In the genomic region with DNA sequence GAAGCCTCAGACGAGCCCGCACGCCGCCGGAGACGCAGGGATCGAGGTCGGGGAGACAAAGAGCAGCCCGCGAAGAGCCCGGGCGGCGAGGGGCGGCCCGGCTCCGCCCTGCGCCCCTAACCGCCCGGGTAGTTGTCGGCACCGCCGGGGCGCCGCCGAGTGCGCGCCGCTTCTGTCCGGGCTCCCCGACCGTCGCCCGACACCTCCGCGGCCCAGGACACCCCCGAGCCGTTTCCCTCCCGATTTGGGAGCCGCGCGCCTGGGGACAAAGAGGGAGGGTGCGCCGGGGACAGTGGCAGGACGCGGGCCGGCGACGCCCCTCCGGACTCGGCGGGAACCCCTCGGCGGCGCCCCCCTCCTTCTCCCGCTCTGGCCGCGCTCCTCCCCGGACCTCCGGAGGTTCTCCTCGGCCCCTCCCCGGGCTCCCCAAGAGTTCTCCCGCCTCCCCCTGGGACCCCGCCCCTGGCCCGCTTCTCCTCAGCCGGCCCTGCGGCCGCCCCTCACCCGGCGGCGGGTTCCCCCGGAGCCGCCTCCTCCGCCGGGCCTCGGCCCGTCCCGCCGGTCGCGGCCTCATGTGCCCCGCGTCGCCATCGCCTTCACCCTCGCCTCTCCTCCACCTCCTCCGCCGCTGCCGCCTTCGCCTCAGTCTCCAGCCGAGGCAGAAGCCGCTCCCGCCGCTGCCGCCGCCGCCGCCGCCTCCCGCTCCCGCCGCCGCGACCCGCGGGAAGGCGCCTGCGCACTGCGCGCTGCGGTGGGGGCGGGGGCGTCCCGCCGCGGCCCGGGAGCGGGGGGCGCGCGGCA, we compare ENCODE assay signal across 8 cellular contexts. TPM values are rescaled to one million over a fixed set of nuclear protein-coding genes. Genes with fewer than 3 reads are reported as not detected.
A peak's percentile ranks its signal among the peaks of the same experiment; 100 is the strongest.
DNase-seq lines count a peak whose midpoint lies in the region; ATAC-seq, FAIRE-seq and TF ChIP-seq lines count a peak whose summit lies in the region.

GJC1 (minus strand) TSS at position 730 of the 801 bp plus-strand sequence. CDS start 24,470 bp downstream, outside the sequence.

- in situ Hi-C loops in K562 (cut with MboI), result no loop called here

- CTCF ChIA-PET in K562 (lab: Yijun Ruan, JAX; ENCODE audit: low intra/inter-chr PET ratio), result no interaction called here

- 2% methylated on average over 31 of the region's 120 CpGs for WGBS in K562 (ENCODE audit: insufficient coverage, low coverage, missing lambda C conversion rate)
- WGBS in spleen, 5 donors, result 0 to 2% (median 0%) methylated on average over 31 to 120 of the region's 120 CpGs

- no peak within 1 kb of the TSS for H3K27ac ChIP-seq in K562 (ENCODE audit: extremely low read depth, low read depth, low read length)
- H3K27ac ChIP-seq in spleen, result peak within 1 kb of the TSS in 1 of 8 donors; percentile 35

- H3K9me1 ChIP-seq in K562 (ENCODE audit: control insufficient read depth, insufficient read depth, low read length), result no peaks in the 10 kb centered on the region

- H3K9ac ChIP-seq in NT2/D1 (ENCODE audit: insufficient read length, low read depth), result peak within 1 kb of the TSS; percentile 93
- peak within 1 kb of the TSS in 1 of 2 experiments; percentile 81; a peak in 2 of 4 replicates for H3K9ac ChIP-seq in K562 (ENCODE audit: insufficient read depth in 1 of 2, low read depth in 2 of 2, low read length in 2 of 2)

- intact Hi-C loops in K562 (cut with micrococcal nuclease) (no loop called here), spleen (cut with DNase I; ENCODE audit: low total_unique reads) (no loop called here)

- H3K27me3 ChIP-seq in NT2/D1 (ENCODE audit: insufficient read depth, insufficient read length), result no peaks in the 10 kb centered on the region
- H3K27me3 ChIP-seq in K562 (ENCODE audit: control insufficient read depth in 2 of 2, insufficient read depth in 2 of 2, low read length in 2 of 2), result peaks cover 23 to 60% of the 10 kb centered on the region in 2 experiments
- H3K27me3 ChIP-seq in spleen (replicated peaks in 1 of 7), result peaks cover 6 to 100% (median 69%) of the 10 kb centered on the region in 7 donors

- peak within 1 kb of the TSS; percentile 84 for H3K4me3 ChIP-seq in NT2/D1 (ENCODE audit: insufficient read length, low read depth)
- peak within 1 kb of the TSS; percentile 31 for H3K4me3 ChIP-seq in K562
- peak within 1 kb of the TSS; percentile 37 to 74 (median 52) for H3K4me3 ChIP-seq in spleen

- no peaks in the 10 kb centered on the region for H3K79me2 ChIP-seq in K562 (ENCODE audit: control insufficient read depth, insufficient read depth, low read length)

- no peaks in the 10 kb centered on the region for H3K36me3 ChIP-seq in NT2/D1 (ENCODE audit: insufficient read depth, insufficient read length, low read length)
- H3K36me3 ChIP-seq in K562 (ENCODE audit: control insufficient read depth, insufficient read depth, low read length), result no peaks in the 10 kb centered on the region
- H3K36me3 ChIP-seq in spleen, result no peaks in the 10 kb centered on the region

- peak; percentile 32 to 64 (median 61) for DNase-seq in NCI-H1417 (lab: John Stamatoyannopoulos, UW)
- no peak for DNase-seq in NCI-H1417 treated with DMSO at 0.1 percent for 48 hours (lab: John Stamatoyannopoulos, UW)
- no peak for DNase-seq in NT2/D1 (ENCODE audit: low read depth, low spot score)
- DNase-seq in K562 (ENCODE audit: extremely low read depth in 1 of 4, low spot score in 3 of 4), result peak; percentile 16 to 71 (median 42)
- peak; percentile 74 for DNase-seq in iPS-NIHi11 (ENCODE audit: low spot score)
- DNase-seq in spleen, result peak; percentile 63

- H4K20me1 ChIP-seq in K562 (replicated peaks; ENCODE audit: control insufficient read depth, insufficient read depth, low read length), result 0 out of 2 replicates have a peak, but pooled peaks cover 4% of the 10 kb centered on the region

- POLR2A ChIA-PET in K562 (lab: Yijun Ruan, JAX), result no interaction called here

- H2AFZ ChIP-seq in K562 (ENCODE audit: low read depth, low read length), result 0 out of 2 replicates have a peak within 1 kb of the TSS, but pooled peaks have one; percentile 27

- no peak for TF ChIP-seq EP300 in K562 (IDR thresholded peaks at IDR 0.05; ENCODE audit: low read length)

- no TSS peak for BruUV-seq in K562 (replicated peaks; lab: Mats Ljungman, UMichigan)

- TF ChIP-seq POLR2A in K562 (conservative IDR thresholded peaks at IDR 0.05) (no peak), spleen (IDR thresholded peaks at IDR 0.05) (no peak)

- peak; percentile 60 for ATAC-seq in K562
- ATAC-seq in HG03442 (IDR thresholded peaks at IDR 0.05; ENCODE audit: unreplicated experiment), result no peak
- no peak for ATAC-seq in GM21515 (IDR thresholded peaks at IDR 0.05; ENCODE audit: unreplicated experiment)

- no peak for FAIRE-seq in K562 (lab: Jason Lieb, UNC)

- no peak for TF ChIP-seq RAD21 in K562 (CRISPR knock-in tag; conservative IDR thresholded peaks at IDR 0.05 in 1 of 2, IDR thresholded peaks at IDR 0.05 in 1 of 2)

- H3K4me1 ChIP-seq in NT2/D1 (ENCODE audit: insufficient read depth, insufficient read length) (peaks cover 13% of the 10 kb centered on the region), K562 (replicated peaks in 1 of 2; ENCODE audit: control insufficient read depth in 2 of 2, insufficient read depth in 2 of 2, low read length in 2 of 2) (peaks cover 0 to 15% of the 10 kb centered on the region in 2 experiments; a peak in 4 of 5 replicates), spleen (peaks cover 6 to 26% (median 22%) of the 10 kb centered on the region in 6 donors)

- no peak for TF ChIP-seq CTCF in K562 (IDR thresholded peaks at IDR 0.05 in 2 of 3, conservative IDR thresholded peaks at IDR 0.05 in 1 of 3; ENCODE audit: insufficient read depth in 2 of 3, low read depth in 1 of 3, low read length in 3 of 3)
- TF ChIP-seq CTCF in spleen (IDR thresholded peaks at IDR 0.05 in 8 of 11, conservative IDR thresholded peaks at IDR 0.05 in 3 of 11), result no peak

- H3K9me3 ChIP-seq in NT2/D1 (ENCODE audit: insufficient read depth, low read length) (no peaks in the 10 kb centered on the region), K562 (replicated peaks; ENCODE audit: control insufficient read depth, insufficient read depth, low read depth, low read length) (no peaks in the 10 kb centered on the region), spleen (no peaks in the 10 kb centered on the region)

- H3K4me2 ChIP-seq in K562 (ENCODE audit: insufficient read depth, low read length), result peak within 1 kb of the TSS; percentile 47

TF ChIP-seq in K562, 482 proteins besides CTCF, POLR2A, EP300 and RAD21 (continues in another document):
- peak; percentile 26; the same call in 1 of the 2 replicates for TF ChIP-seq L3MBTL2 (IDR thresholded peaks at IDR 0.05)
- TF ChIP-seq ZNF384 (IDR thresholded peaks at IDR 0.05; ENCODE audit: low read depth, low read length), result no peak
- no peak for TF ChIP-seq IRF2 (CRISPR knock-in tag; IDR thresholded peaks at IDR 0.05)
- no peak for TF ChIP-seq ZNF146 (CRISPR knock-in tag; IDR thresholded peaks at IDR 0.05; ENCODE audit: unreplicated experiment)
- TF ChIP-seq, protein P1, sequence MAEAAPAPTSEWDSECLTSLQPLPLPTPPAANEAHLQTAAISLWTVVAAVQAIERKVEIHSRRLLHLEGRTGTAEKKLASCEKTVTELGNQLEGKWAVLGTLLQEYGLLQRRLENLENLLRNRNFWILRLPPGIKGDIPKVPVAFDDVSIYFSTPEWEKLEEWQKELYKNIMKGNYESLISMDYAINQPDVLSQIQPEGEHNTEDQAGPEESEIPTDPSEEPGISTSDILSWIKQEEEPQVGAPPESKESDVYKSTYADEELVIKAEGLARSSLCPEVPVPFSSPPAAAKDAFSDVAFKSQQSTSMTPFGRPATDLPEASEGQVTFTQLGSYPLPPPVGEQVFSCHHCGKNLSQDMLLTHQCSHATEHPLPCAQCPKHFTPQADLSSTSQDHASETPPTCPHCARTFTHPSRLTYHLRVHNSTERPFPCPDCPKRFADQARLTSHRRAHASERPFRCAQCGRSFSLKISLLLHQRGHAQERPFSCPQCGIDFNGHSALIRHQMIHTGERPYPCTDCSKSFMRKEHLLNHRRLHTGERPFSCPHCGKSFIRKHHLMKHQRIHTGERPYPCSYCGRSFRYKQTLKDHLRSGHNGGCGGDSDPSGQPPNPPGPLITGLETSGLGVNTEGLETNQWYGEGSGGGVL (CRISPR knock-in tag; IDR thresholded peaks at IDR 0.05), result no peak
- TF ChIP-seq CBX2 (IDR thresholded peaks at IDR 0.05; ENCODE audit: insufficient read depth, low read length, poor library complexity, severe bottlenecking), result peak; percentile 6
- no peak for TF ChIP-seq NCOA4 (IDR thresholded peaks at IDR 0.05; ENCODE audit: partially characterized antibody)
- peak in 1 of 2 experiments; percentile 79 for TF ChIP-seq E2F6 (IDR thresholded peaks at IDR 0.05; ENCODE audit: borderline replicate concordance in 1 of 2, extremely low read depth in 1 of 2, insufficient read depth in 1 of 2, insufficient read length in 1 of 2, low read depth in 1 of 2, low read length in 1 of 2, poor library complexity in 1 of 2, severe bottlenecking in 1 of 2)
- TF ChIP-seq PPARD (CRISPR knock-in tag; IDR thresholded peaks at IDR 0.05), result no peak

RNA-seq across cellular contexts. Expression of gene GJC1, which starts in this region (rescaled TPM):
- 1.8 and 2.2 TPM in 2 replicates for total RNA-seq in K562 (2011; cell fraction: chromatin; rRNA removed; ENCODE audit: low replicate concordance)
- 0.67 and 0.79 TPM in 2 replicates for total RNA-seq in K562 (2011; cell fraction: nucleolus; rRNA removed)
- total RNA-seq in K562 (2011; cell fraction: nucleoplasm; rRNA removed), result 1.0 and 3.1 TPM in 2 replicates
- total RNA-seq in K562 (2014; rRNA removed), result 0.05 and 0.61 TPM in 2 replicates
- total RNA-seq in K562 (2014; rRNA removed; fragmentation: Illumina TruSeq; extraction: Trizol), result 0.15 and 0.19 TPM in 2 replicates
- total RNA-seq in K562 (2015; rRNA removed; fragmentation: Illumina TruSeq; extraction: Trizol), result 0.04 TPM in 2 replicates
- total RNA-seq in K562 (2021), result 0.33 and 0.58 TPM in 2 replicates
- 0.66 and 1.4 TPM in 2 replicates for polyA plus RNA-seq in K562 (2011; rRNA removed)
- 0.62 and 0.97 TPM in 2 replicates for polyA plus RNA-seq in K562 (2011; cell fraction: cytosol; rRNA removed)
- 0.31 and 0.67 TPM in 2 replicates for polyA plus RNA-seq in K562 (2011; cell fraction: nucleus; rRNA removed)
- polyA plus RNA-seq in K562 (2012), result 0.10 and 0.15 TPM in 2 replicates
- polyA plus RNA-seq in K562 (2014; fragmentation: Illumina TruSeq; extraction: Trizol), result 0.18 and 0.28 TPM in 2 replicates
- polyA plus RNA-seq in K562 (2014; fragmentation: Nextera tagmentation; extraction: Ambion mirVana), result under 1 TPM in 1 of 2 experiments, not detected in 1; 0.17 TPM
- polyA plus RNA-seq in K562 (2014; rRNA removed), result 0.04 and 0.20 TPM in 2 replicates
- polyA minus RNA-seq in K562 (2011; rRNA and poly(A)+ RNA removed), result 0.54 and 2.7 TPM in 2 replicates
- 0.18 and 0.76 TPM in 2 replicates for polyA minus RNA-seq in K562 (2011; cell fraction: cytosol; rRNA and poly(A)+ RNA removed)
- polyA minus RNA-seq in K562 (2011; cell fraction: nucleus; rRNA and poly(A)+ RNA removed), result 0.22 and 0.27 TPM in 2 replicates
- total RNA-seq in spleen, result 1 to 10 TPM in 4 of 7 donors, under 1 TPM in 3; 0.43 to 1.8 (median 1.1) TPM
- under 1 TPM; 0.41 to 0.86 (median 0.80) TPM for polyA plus RNA-seq in spleen

Comparison
In these comparisons a context has a peak if more than half of its experiments do, and no peak if none do; other contexts are left out.
1. DNase-seq: peak in NCI-H1417 (3 of 3), K562 (4 of 4), iPS-NIHi11 (single experiment) and spleen (single experiment); none in NCI-H1417 treated with DMSO at 0.1 percent for 48 hours (single experiment) and NT2/D1 (single experiment).
2. H3K4me3 ChIP-seq: peak in every context shown above with its lines; median percentile 84 in NT2/D1; 52 in spleen; 31 in K562.